8 cellular contexts compared by ENCODE assay signal in the genomic region with DNA sequence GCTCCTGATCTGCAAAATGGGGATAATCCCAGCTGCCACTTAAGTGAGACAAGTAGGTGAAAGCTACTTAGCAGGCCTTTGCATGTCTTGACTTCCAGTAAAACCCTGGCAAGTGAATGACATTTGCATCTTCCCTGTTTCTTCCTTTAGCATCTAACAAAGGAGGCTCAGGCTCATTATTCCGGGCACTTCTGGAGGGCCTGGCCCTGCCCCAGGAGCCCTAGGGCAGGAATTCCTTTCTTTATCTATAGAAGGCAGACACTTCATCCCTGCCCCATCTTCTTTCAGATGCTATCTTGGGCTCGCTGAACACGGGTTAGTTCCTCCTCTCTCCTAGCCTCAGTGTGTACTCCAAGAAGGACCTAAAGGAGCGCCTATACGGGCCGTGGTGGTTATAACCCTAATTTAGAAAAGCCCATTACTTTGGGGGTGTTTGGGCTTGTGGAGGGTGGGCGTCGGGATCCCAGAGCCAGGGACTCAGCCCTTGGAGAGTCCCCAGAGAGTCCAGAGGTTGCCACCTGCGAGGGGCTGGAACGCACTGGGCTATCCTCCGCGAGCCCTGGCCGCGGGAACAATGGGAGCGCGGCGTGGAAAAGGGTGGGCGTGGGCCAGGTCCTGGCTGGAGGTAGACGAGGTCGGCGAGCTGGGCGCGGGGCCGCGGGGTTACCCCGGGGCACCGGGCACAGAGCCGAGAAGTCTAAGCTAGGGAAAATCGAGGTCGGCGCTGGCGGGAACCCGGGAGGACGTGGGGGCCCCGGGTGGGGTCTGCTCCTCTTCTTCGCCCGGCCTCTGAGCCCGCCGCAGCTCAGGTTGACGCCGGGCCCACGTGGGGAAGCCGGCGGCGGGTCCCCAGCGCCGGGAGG.
A peak's percentile ranks its signal among the peaks of the same experiment; 100 is the strongest.
DNase-seq lines count a peak whose midpoint lies in the region; ATAC-seq and TF ChIP-seq lines count a peak whose summit lies in the region.

No MANE protein-coding gene starts in this region.

- no peak overlapping the region for H3K27ac Mint-ChIP-seq in GM23338

- H3K27ac ChIP-seq in GM23338 (ENCODE audit: low read depth) = no peak overlapping the region
- H3K27ac ChIP-seq in SK-N-MC = no peak overlapping the region
- H3K27ac ChIP-seq in psoas muscle = no peak overlapping the region

- TF ChIP-seq CTCF in GM23338 (conservative IDR thresholded peaks at IDR 0.05; ENCODE audit: low read depth in 2 of 2) (no peak), fibroblast of pulmonary artery (IDR thresholded peaks at IDR 0.05; ENCODE audit: low read length, missing control alignments) (no peak), psoas muscle (IDR thresholded peaks at IDR 0.05) (no peak)

- H3K79me2 ChIP-seq in GM23338 (replicated peaks; ENCODE audit: insufficient read depth) = no peaks in the 10 kb centered on the region

- H3K4me1 ChIP-seq in GM23338 (ENCODE audit: insufficient read depth) (peaks cover 27% of the 10 kb centered on the region), psoas muscle (peaks cover 7% of the 10 kb centered on the region)

- H4K20me1 ChIP-seq in GM23338 (replicated peaks; ENCODE audit: insufficient read depth) = peaks cover 8% of the 10 kb centered on the region

- H3K27me3 ChIP-seq in GM23338 (ENCODE audit: insufficient read depth) = peaks cover 50% of the 10 kb centered on the region
- H3K27me3 ChIP-seq in psoas muscle (ENCODE audit: insufficient read depth in 3 of 3, low read length in 2 of 3) = peaks cover 0 to 50% (median 14%) of the 10 kb centered on the region in 3 donors

- 10 to 15% (median 14%) methylated on average over 31 to 47 of the region's 47 CpGs for WGBS in psoas muscle, 3 donors

- H3K9me3 ChIP-seq in SK-N-MC (ENCODE audit: low read depth, low read length) (no peaks in the 10 kb centered on the region), psoas muscle (no peaks in the 10 kb centered on the region)

- peak; percentile 84 for DNase-seq in GM23338 (ENCODE audit: low spot score)
- no peak for DNase-seq in SK-N-MC (ENCODE audit: low read depth, low spot score)
- no peak for DNase-seq in fibroblast of pulmonary artery (ENCODE audit: low read depth)
- no peak for DNase-seq in psoas muscle
- DNase-seq in central memory CD4-positive, alpha-beta T cell = no peak
- DNase-seq in dermis blood vessel endothelial cell = no peak
- DNase-seq in kidney tubule cell (ENCODE audit: low spot score) = no peak

- H3K36me3 ChIP-seq in GM23338 (ENCODE audit: insufficient read depth) (no peaks in the 10 kb centered on the region), SK-N-MC (ENCODE audit: insufficient read depth, low read length) (no peaks in the 10 kb centered on the region), psoas muscle (ENCODE audit: insufficient read depth in 1 of 2, low read depth in 1 of 2) (no peaks in the 10 kb centered on the region)

- ATAC-seq in GM23338 (peak; percentile 85), psoas muscle (no peak), HG03457 (IDR thresholded peaks at IDR 0.05; ENCODE audit: unreplicated experiment) (no peak)

- peaks cover 3% of the 10 kb centered on the region; the same call in 1 of the 3 replicates for H3K9me3 Mint-ChIP-seq in GM23338

- peaks cover 25% of the 10 kb centered on the region for H3F3A ChIP-seq in GM23338 (replicated peaks; ENCODE audit: low read depth)

- H3K4me3 ChIP-seq in GM23338 (peak overlapping the region; percentile 61), SK-N-MC (peak overlapping the region; percentile 77), fibroblast of pulmonary artery (replicated peaks; ENCODE audit: low read depth, low read length) (peak overlapping the region; percentile 37), psoas muscle (peak overlapping the region; percentile 73)

- peak overlapping the region; percentile 69 for H3K4me3 Mint-ChIP-seq in GM23338

- peaks cover 57% of the 10 kb centered on the region for H3K27me3 Mint-ChIP-seq in GM23338 (ENCODE audit: insufficient read depth, low read depth, poor library complexity)

- no peaks in the 10 kb centered on the region for H3K36me3 Mint-ChIP-seq in GM23338 (ENCODE audit: low read depth)

- H3K4me2 ChIP-seq in GM23338 = peak overlapping the region; percentile 83

- H3K4me1 Mint-ChIP-seq in GM23338 = peaks cover 36% of the 10 kb centered on the region

- intact Hi-C loops in psoas muscle (cut with DNase I) = no loop called here

- peak overlapping the region; percentile 92 for H2AFZ ChIP-seq in GM23338

- H3K9ac ChIP-seq in SK-N-MC (ENCODE audit: insufficient read length) = no peak overlapping the region

- no peaks in the 10 kb centered on the region for H3K9me2 ChIP-seq in GM23338 (ENCODE audit: insufficient read depth)

TF ChIP-seq in GM23338, 12 proteins besides CTCF, POLR2A, EP300 and RAD21:
- TF ChIP-seq EZH2 (IDR thresholded peaks at IDR 0.05; ENCODE audit: low read depth, unreplicated experiment) = peak; percentile 37
- TF ChIP-seq, protein P1, sequence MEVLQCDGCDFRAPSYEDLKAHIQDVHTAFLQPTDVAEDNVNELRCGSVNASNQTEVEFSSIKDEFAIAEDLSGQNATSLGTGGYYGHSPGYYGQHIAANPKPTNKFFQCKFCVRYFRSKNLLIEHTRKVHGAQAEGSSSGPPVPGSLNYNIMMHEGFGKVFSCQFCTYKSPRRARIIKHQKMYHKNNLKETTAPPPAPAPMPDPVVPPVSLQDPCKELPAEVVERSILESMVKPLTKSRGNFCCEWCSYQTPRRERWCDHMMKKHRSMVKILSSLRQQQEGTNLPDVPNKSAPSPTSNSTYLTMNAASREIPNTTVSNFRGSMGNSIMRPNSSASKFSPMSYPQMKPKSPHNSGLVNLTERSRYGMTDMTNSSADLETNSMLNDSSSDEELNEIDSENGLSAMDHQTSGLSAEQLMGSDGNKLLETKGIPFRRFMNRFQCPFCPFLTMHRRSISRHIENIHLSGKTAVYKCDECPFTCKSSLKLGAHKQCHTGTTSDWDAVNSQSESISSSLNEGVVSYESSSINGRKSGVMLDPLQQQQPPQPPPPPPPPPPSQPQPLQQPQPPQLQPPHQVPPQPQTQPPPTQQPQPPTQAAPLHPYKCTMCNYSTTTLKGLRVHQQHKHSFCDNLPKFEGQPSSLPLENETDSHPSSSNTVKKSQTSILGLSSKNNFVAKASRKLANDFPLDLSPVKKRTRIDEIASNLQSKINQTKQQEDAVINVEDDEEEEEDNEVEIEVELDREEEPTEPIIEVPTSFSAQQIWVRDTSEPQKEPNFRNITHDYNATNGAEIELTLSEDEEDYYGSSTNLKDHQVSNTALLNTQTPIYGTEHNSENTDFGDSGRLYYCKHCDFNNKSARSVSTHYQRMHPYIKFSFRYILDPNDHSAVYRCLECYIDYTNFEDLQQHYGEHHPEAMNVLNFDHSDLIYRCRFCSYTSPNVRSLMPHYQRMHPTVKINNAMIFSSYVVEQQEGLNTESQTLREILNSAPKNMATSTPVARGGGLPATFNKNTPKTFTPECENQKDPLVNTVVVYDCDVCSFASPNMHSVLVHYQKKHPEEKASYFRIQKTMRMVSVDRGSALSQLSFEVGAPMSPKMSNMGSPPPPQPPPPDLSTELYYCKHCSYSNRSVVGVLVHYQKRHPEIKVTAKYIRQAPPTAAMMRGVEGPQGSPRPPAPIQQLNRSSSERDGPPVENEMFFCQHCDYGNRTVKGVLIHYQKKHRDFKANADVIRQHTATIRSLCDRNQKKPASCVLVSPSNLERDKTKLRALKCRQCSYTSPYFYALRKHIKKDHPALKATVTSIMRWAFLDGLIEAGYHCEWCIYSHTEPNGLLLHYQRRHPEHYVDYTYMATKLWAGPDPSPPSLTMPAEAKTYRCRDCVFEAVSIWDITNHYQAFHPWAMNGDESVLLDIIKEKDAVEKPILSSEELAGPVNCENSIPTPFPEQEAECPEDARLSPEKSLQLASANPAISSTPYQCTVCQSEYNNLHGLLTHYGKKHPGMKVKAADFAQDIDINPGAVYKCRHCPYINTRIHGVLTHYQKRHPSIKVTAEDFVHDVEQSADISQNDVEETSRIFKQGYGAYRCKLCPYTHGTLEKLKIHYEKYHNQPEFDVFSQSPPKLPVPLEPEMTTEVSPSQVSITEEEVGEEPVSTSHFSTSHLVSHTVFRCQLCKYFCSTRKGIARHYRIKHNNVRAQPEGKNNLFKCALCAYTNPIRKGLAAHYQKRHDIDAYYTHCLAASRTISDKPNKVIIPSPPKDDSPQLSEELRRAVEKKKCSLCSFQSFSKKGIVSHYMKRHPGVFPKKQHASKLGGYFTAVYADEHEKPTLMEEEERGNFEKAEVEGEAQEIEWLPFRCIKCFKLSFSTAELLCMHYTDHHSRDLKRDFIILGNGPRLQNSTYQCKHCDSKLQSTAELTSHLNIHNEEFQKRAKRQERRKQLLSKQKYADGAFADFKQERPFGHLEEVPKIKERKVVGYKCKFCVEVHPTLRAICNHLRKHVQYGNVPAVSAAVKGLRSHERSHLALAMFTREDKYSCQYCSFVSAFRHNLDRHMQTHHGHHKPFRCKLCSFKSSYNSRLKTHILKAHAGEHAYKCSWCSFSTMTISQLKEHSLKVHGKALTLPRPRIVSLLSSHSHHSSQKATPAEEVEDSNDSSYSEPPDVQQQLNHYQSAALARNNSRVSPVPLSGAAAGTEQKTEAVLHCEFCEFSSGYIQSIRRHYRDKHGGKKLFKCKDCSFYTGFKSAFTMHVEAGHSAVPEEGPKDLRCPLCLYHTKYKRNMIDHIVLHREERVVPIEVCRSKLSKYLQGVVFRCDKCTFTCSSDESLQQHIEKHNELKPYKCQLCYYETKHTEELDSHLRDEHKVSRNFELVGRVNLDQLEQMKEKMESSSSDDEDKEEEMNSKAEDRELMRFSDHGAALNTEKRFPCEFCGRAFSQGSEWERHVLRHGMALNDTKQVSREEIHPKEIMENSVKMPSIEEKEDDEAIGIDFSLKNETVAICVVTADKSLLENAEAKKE (CRISPR knock-in tag; IDR thresholded peaks at IDR 0.05) = no peak
- no peak for TF ChIP-seq EZH2phosphoT487 (IDR thresholded peaks at IDR 0.05; ENCODE audit: unreplicated experiment)
